In the genomic region with DNA sequence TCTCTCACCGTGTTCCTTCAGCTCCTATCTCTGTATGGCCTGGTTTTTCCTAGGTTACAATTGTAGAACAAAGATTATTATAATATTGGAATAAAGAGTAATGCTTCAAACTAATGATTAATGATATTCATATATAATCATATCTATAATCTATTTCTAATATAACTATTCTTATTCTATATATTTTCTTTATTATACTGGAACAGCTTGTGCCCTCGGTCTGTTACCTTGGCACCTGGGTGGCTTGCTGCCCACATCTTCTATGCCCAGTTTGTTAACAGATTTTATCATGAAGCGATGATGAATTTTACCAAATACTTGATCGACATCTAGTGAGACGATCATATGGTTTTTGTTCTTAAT, we compare ENCODE assay signal across 24 cellular contexts.
"Had no signal": no experiment of that assay in that cellular context is flagged by ENCODE, and none has a peak within 500 bp of the region (broad histone marks: within the 10 kb centered on the region; RNA-seq: fewer than 3 reads in every experiment).

No MANE protein-coding gene starts in this region.

- H3K27me3 Mint-ChIP-seq: activated B cell treated with CpG ODN at 0.5 μM for 24 hours; activated CD8-positive, alpha-beta memory T cell treated with anti-CD3 and anti-CD28 coated beads, Interleukin-2, amount 10 ng/mL, durations not matched to agents 7 days and 5 days; activated naive CD4-positive, alpha-beta T cell treated with anti-CD3 and anti-CD28 coated beads, Interleukin-2, amount 50 U/mL, for 24 hours; activated naive CD8-positive, alpha-beta T cell treated with anti-CD3 and anti-CD28 coated beads, Interleukin-2, amount 50 U/mL, for 24 hours; progenitor cell of endocrine pancreas; stimulated activated naive B cell treated with anti-CD40 and anti-IgM and Interleukin-4, amounts not matched to agents 10 μg/mL and 1 μg/mL and 100 μg/mL, for 72 hours had no signal

- H3K4me3 Mint-ChIP-seq: activated B cell treated with CpG ODN at 0.5 μM for 24 hours; activated CD8-positive, alpha-beta memory T cell treated with anti-CD3 and anti-CD28 coated beads, Interleukin-2, amount 10 ng/mL, durations not matched to agents 7 days and 5 days; activated CD8-positive, alpha-beta T cell treated with anti-CD3 and anti-CD28 coated beads, Interleukin-2, amount 10 ng/mL, durations not matched to agents 7 days and 5 days; activated naive CD4-positive, alpha-beta T cell treated with anti-CD3 and anti-CD28 coated beads, Interleukin-2, amount 50 U/mL, for 24 hours; activated naive CD8-positive, alpha-beta T cell treated with anti-CD3 and anti-CD28 coated beads, Interleukin-2, amount 50 U/mL, for 24 hours; stimulated activated naive B cell treated with anti-CD40 and anti-IgM and Interleukin-4, amounts not matched to agents 10 μg/mL and 1 μg/mL and 100 μg/mL, for 72 hours had no signal

- H3K4me1 ChIP-seq: breast epithelium, gastrocnemius medialis, stomach, thyroid gland, upper lobe of right lung had no signal

- H3K36me3 ChIP-seq: breast epithelium, gastrocnemius medialis, ovary, stomach, thyroid gland, upper lobe of right lung had no signal

- DNase-seq: activated B cell treated with CpG ODN at 0.5 μM for 24 hours; activated CD4-positive, alpha-beta T cell treated with anti-CD3 and anti-CD28 coated beads, Interleukin-2, amount 50 U/mL, for 1 hour; activated CD8-positive, alpha-beta memory T cell treated with anti-CD3 and anti-CD28 coated beads, Interleukin-2, amount 10 ng/mL, durations not matched to agents 7 days and 5 days; central memory CD4-positive, alpha-beta T cell; effector CD8-positive, alpha-beta T cell; stimulated activated CD4-positive, alpha-beta T cell treated with anti-CD3 and anti-CD28 coated beads, Interleukin-4, amount 100 ng/mL, for 4 hours had no signal

- H3K36me3 Mint-ChIP-seq: activated CD8-positive, alpha-beta memory T cell treated with anti-CD3 and anti-CD28 coated beads, Interleukin-2, amount 10 ng/mL, durations not matched to agents 7 days and 5 days; activated naive CD4-positive, alpha-beta T cell treated with anti-CD3 and anti-CD28 coated beads, Interleukin-2, amount 50 U/mL, for 24 hours; stimulated activated naive B cell treated with anti-CD40 and anti-IgM and Interleukin-4, amounts not matched to agents 10 μg/mL and 1 μg/mL and 100 μg/mL, for 72 hours had no signal

- H3K4me3 ChIP-seq: gastrocnemius medialis, hepatocyte, ovary, stomach, thyroid gland, upper lobe of right lung had no signal

- H3K9me3 Mint-ChIP-seq: activated B cell treated with CpG ODN at 0.5 μM for 24 hours; stimulated activated naive B cell treated with anti-CD40 and anti-IgM and Interleukin-4, amounts not matched to agents 10 μg/mL and 1 μg/mL and 100 μg/mL, for 72 hours had no signal

- H3K27ac Mint-ChIP-seq: activated B cell treated with CpG ODN at 0.5 μM for 24 hours; activated CD8-positive, alpha-beta memory T cell treated with anti-CD3 and anti-CD28 coated beads, Interleukin-2, amount 10 ng/mL, durations not matched to agents 7 days and 5 days; activated CD8-positive, alpha-beta T cell treated with anti-CD3 and anti-CD28 coated beads, Interleukin-2, amount 10 ng/mL, durations not matched to agents 7 days and 5 days; activated naive CD4-positive, alpha-beta T cell treated with anti-CD3 and anti-CD28 coated beads, Interleukin-2, amount 50 U/mL, for 24 hours; activated naive CD8-positive, alpha-beta T cell treated with anti-CD3 and anti-CD28 coated beads, Interleukin-2, amount 50 U/mL, for 24 hours; activated T-helper 2 cell treated with anti-CD3 and anti-CD28 coated beads, Interferon-gamma antibody, Interleukin-2, Interleukin-4, amounts not matched to agents 10 μg/mL and 5 μg/mL and 100 μg/mL, durations not matched to agents 14 hours and 24 hours and 36 hours; nephron; progenitor cell of endocrine pancreas; stimulated activated naive B cell treated with anti-CD40 and anti-IgM and Interleukin-4, amounts not matched to agents 10 μg/mL and 1 μg/mL and 100 μg/mL, for 72 hours had no signal

- H3K27ac ChIP-seq: breast epithelium, gastrocnemius medialis, hepatocyte, ovary, stomach, thyroid gland, upper lobe of right lung had no signal

- H3K27me3 ChIP-seq: breast epithelium, gastrocnemius medialis, hepatocyte, ovary, stomach, thyroid gland, upper lobe of right lung had no signal

- H3K9me3 ChIP-seq: breast epithelium, gastrocnemius medialis, ovary, stomach, thyroid gland, upper lobe of right lung had no signal

- H3K4me1 Mint-ChIP-seq: activated B cell treated with CpG ODN at 0.5 μM for 24 hours; activated CD8-positive, alpha-beta memory T cell treated with anti-CD3 and anti-CD28 coated beads, Interleukin-2, amount 10 ng/mL, durations not matched to agents 7 days and 5 days; activated naive CD4-positive, alpha-beta T cell treated with anti-CD3 and anti-CD28 coated beads, Interleukin-2, amount 50 U/mL, for 24 hours; activated naive CD8-positive, alpha-beta T cell treated with anti-CD3 and anti-CD28 coated beads, Interleukin-2, amount 50 U/mL, for 24 hours; nephron had no signal

- ATAC-seq: activated CD8-positive, alpha-beta memory T cell treated with anti-CD3 and anti-CD28 coated beads, Interleukin-2, amount 10 ng/mL, durations not matched to agents 7 days and 5 days; activated CD8-positive, alpha-beta T cell treated with anti-CD3 and anti-CD28 coated beads, Interleukin-2, amount 10 ng/mL, durations not matched to agents 7 days and 5 days; activated naive CD8-positive, alpha-beta T cell treated with anti-CD3 and anti-CD28 coated beads, Interleukin-2, amount 50 U/mL, for 24 hours; gastrocnemius medialis had no signal

- FAIRE-seq: colon, endometrium, keratinocyte, small intestine had no signal
